Comparison of ENCODE assay signal across 8 cellular contexts in the genomic region with DNA sequence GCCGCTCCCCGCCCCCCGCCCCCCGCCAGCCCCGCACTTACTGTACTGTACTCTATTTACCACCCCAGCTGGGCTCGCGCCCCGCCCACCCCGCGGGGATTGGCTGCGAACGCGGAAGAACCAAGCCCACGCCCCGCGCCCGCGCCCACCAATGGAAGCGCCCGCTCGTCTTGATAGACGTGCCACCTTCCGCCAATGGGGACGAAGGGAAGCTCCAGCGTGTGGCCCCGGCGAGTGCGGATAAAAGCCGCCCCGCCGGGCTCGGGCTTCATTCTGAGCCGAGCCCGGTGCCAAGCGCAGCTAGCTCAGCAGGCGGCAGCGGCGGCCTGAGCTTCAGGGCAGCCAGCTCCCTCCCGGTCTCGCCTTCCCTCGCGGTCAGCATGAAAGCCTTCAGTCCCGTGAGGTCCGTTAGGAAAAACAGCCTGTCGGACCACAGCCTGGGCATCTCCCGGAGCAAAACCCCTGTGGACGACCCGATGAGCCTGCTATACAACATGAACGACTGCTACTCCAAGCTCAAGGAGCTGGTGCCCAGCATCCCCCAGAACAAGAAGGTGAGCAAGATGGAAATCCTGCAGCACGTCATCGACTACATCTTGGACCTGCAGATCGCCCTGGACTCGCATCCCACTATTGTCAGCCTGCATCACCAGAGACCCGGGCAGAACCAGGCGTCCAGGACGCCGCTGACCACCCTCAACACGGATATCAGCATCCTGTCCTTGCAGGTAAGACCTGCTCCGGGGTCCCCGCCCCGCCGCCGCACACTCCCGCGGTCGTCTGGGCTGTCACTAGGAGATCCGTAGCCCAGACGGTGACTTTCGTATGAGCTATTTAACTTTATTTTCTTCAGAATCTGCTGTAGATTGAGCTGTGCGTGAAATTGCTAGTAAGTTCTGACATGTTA. TPM values are rescaled to one million over a fixed set of nuclear protein-coding genes. Genes with fewer than 3 reads are reported as not detected.
DNase-seq lines count a peak whose midpoint lies in the region; ATAC-seq and TF ChIP-seq lines count a peak whose summit lies in the region.

Gene ID2 (plus strand): TSS at position 271 of the 907 bp plus-strand sequence. CDS start 110 bp downstream, at position 381.

- H3K27me3 Mint-ChIP-seq in activated naive CD8-positive, alpha-beta T cell treated with anti-CD3 and anti-CD28 coated beads, Interleukin-2, amount 10 ng/mL, durations not matched to agents 7 days and 5 days, result peaks cover 12% of the 10 kb centered on the region
- H3K27me3 Mint-ChIP-seq in glutamatergic neuron (ENCODE audit: unreplicated experiment), result peaks cover 7% of the 10 kb centered on the region
- H3K27me3 Mint-ChIP-seq in osteocyte (ENCODE audit: unreplicated experiment), result peaks cover 10% of the 10 kb centered on the region

- peaks cover 4 to 14% of the 10 kb centered on the region in 2 donors for H3K4me1 ChIP-seq in thoracic aorta (ENCODE audit: control insufficient read depth in 1 of 2, low read depth in 2 of 2)

- POLR2A ChIA-PET in activated naive CD8-positive, alpha-beta T cell treated with anti-CD3 and anti-CD28 coated beads, Interleukin-2, amount 10 ng/mL, durations not matched to agents 7 days and 5 days (lab: Charles Lee), result interaction anchor here (0.5 to 6.3 kb wide), 61 partner anchors 10 to 1817 kb away, joined by 3 to 122 read pairs (median 5); partner anchors contain the start of genes CMPK2, KIDINS220 and RSAD2

- peak within 1 kb of the TSS; percentile 98 for H3K27ac Mint-ChIP-seq in activated naive CD8-positive, alpha-beta T cell treated with anti-CD3 and anti-CD28 coated beads, Interleukin-2, amount 10 ng/mL, durations not matched to agents 7 days and 5 days
- peak within 1 kb of the TSS; percentile 85 for H3K27ac Mint-ChIP-seq in glutamatergic neuron (ENCODE audit: unreplicated experiment)
- peak within 1 kb of the TSS; percentile 74 for H3K27ac Mint-ChIP-seq in osteocyte (ENCODE audit: unreplicated experiment)

- DNase-seq in NCI-H1417 treated with DMSO at 0.1 percent for 48 hours (lab: John Stamatoyannopoulos, UW) (peak; percentile 97), SW 1271 (lab: John Stamatoyannopoulos, UW) (peak; percentile 91 to 93), glutamatergic neuron (peak; percentile 99), osteocyte (ENCODE audit: extremely low spot score, unreplicated experiment) (peak; percentile 99), thoracic aorta (ENCODE audit: low spot score) (peak; percentile 99)
- DNase-seq in activated naive CD8-positive, alpha-beta T cell treated with anti-CD3 and anti-CD28 coated beads, Interleukin-2, amount 10 ng/mL, durations not matched to agents 7 days and 5 days, result peak; percentile 100

- no peaks in the 10 kb centered on the region for H3K9me3 ChIP-seq in thoracic aorta

- peaks cover 22% of the 10 kb centered on the region for H3K36me3 Mint-ChIP-seq in activated naive CD8-positive, alpha-beta T cell treated with anti-CD3 and anti-CD28 coated beads, Interleukin-2, amount 10 ng/mL, durations not matched to agents 7 days and 5 days
- H3K36me3 Mint-ChIP-seq in glutamatergic neuron (ENCODE audit: unreplicated experiment) (no peaks in the 10 kb centered on the region), osteocyte (ENCODE audit: unreplicated experiment) (no peaks in the 10 kb centered on the region)

- no peaks in the 10 kb centered on the region for H3K36me3 ChIP-seq in thoracic aorta

- peak within 1 kb of the TSS; percentile 99 for H3K4me3 Mint-ChIP-seq in activated naive CD8-positive, alpha-beta T cell treated with anti-CD3 and anti-CD28 coated beads, Interleukin-2, amount 10 ng/mL, durations not matched to agents 7 days and 5 days
- H3K4me3 Mint-ChIP-seq in glutamatergic neuron (ENCODE audit: unreplicated experiment) (peak within 1 kb of the TSS; percentile 98), osteocyte (ENCODE audit: unreplicated experiment) (peak within 1 kb of the TSS; percentile 89)

- peaks cover 34% of the 10 kb centered on the region for H3K4me1 Mint-ChIP-seq in activated naive CD8-positive, alpha-beta T cell treated with anti-CD3 and anti-CD28 coated beads, Interleukin-2, amount 10 ng/mL, durations not matched to agents 7 days and 5 days
- H3K4me1 Mint-ChIP-seq in glutamatergic neuron (ENCODE audit: low read depth, unreplicated experiment) (peaks cover 19% of the 10 kb centered on the region), osteocyte (ENCODE audit: unreplicated experiment) (peaks cover 59% of the 10 kb centered on the region)

- TF ChIP-seq CTCF in GM12875 (IDR thresholded peaks at IDR 0.05; ENCODE audit: borderline replicate concordance, insufficient read depth, low read depth, low read length) (no peak), glutamatergic neuron (IDR thresholded peaks at IDR 0.05; ENCODE audit: partially characterized antibody, unreplicated experiment) (no peak), osteocyte (IDR thresholded peaks at IDR 0.05) (no peak), thoracic aorta (IDR thresholded peaks at IDR 0.05) (no peak)

- ATAC-seq in HG02763 (IDR thresholded peaks at IDR 0.05; ENCODE audit: unreplicated experiment) (peak; percentile 68), thoracic aorta (ENCODE audit: insufficient number of reproducible peaks, low FRiP score, low read depth) (peak; percentile 31)
- peak; percentile 69 for ATAC-seq in activated naive CD8-positive, alpha-beta T cell treated with anti-CD3 and anti-CD28 coated beads, Interleukin-2, amount 10 ng/mL, durations not matched to agents 7 days and 5 days (ENCODE audit: low read depth)

- H3K27ac ChIP-seq in thoracic aorta, result peak within 1 kb of the TSS; percentile 96 to 98

- H3K27me3 ChIP-seq in thoracic aorta (replicated peaks; ENCODE audit: insufficient read depth), result no peaks in the 10 kb centered on the region

- H3K9me3 Mint-ChIP-seq in activated naive CD8-positive, alpha-beta T cell treated with anti-CD3 and anti-CD28 coated beads, Interleukin-2, amount 10 ng/mL, durations not matched to agents 7 days and 5 days, result no peaks in the 10 kb centered on the region
- H3K9me3 Mint-ChIP-seq in glutamatergic neuron (ENCODE audit: unreplicated experiment), result peaks cover 12% of the 10 kb centered on the region
- no peaks in the 10 kb centered on the region for H3K9me3 Mint-ChIP-seq in osteocyte (ENCODE audit: unreplicated experiment)

- H3K4me3 ChIP-seq in GM12875 (ENCODE audit: low read depth, low read length), result peak within 1 kb of the TSS; percentile 57
- peak within 1 kb of the TSS; percentile 98 for H3K4me3 ChIP-seq in thoracic aorta

RNA-seq across cellular contexts. Expression of gene ID2, which starts in this region (rescaled TPM):
- total RNA-seq in activated naive CD8-positive, alpha-beta T cell treated with anti-CD3 and anti-CD28 coated beads, Interleukin-2, amount 10 ng/mL, durations not matched to agents 7 days and 5 days, result 100 to 1,000 TPM; 167 to 172 TPM
- 13.2 TPM for total RNA-seq in glutamatergic neuron (ENCODE audit: unreplicated experiment)
- 9.3 and 11.9 TPM in 2 replicates for total RNA-seq in osteocyte
- total RNA-seq in thoracic aorta, result 100 to 1,000 TPM; 198 to 486 TPM

Comparison
In these comparisons a context has a peak if more than half of its experiments do, and no peak if none do; other contexts are left out.
1. Peak in every context shown above with its lines: DNase-seq, ATAC-seq, H3K4me3 ChIP-seq and H3K27ac ChIP-seq.
2. RNA of gene ID2 (total RNA-seq): 198 to 486 TPM in thoracic aorta and 167 to 172 TPM in activated naive CD8-positive, alpha-beta T cell treated with anti-CD3 and anti-CD28 coated beads, Interleukin-2, amount 10 ng/mL, durations not matched to agents 7 days and 5 days; 13.2 TPM in glutamatergic neuron (single experiment) and 9.3 to 11.9 TPM in osteocyte; every median in the first group is over 10 times any median in the second.